In genomic region chr4:185139736-185140135, GRCh38 we compare ENCODE assay signal across 20 cellular contexts.
"Had no signal": no experiment of that assay in that cellular context is flagged by ENCODE, and none has a peak within 500 bp of the region (broad histone marks: within the 10 kb centered on the region; RNA-seq: fewer than 3 reads in every experiment).

No MANE protein-coding gene starts in this region.

- H3K27ac ChIP-seq: adrenal gland, ascending aorta, brain microvascular endothelial cell, coronary artery, hepatocyte, left lung, parathyroid adenoma had no signal

- H3K9me3 ChIP-seq: adrenal gland, ascending aorta, left lung, thoracic aorta had no signal

- H3K4me3 ChIP-seq: adrenal gland, ascending aorta, coronary artery, hepatocyte, left lung, thoracic aorta had no signal

- H3K36me3 ChIP-seq: adrenal gland, ascending aorta, brain microvascular endothelial cell, left lung, thoracic aorta had no signal

- H3K4me1 ChIP-seq: parathyroid adenoma had no signal

- DNase-seq: activated B cell treated with CpG ODN at 0.5 μM for 24 hours; activated CD4-positive, alpha-beta T cell treated with anti-CD3 and anti-CD28 coated beads for 36 hours; activated CD4-positive, alpha-beta T cell treated with anti-CD3 and anti-CD28 coated beads, Interleukin-2, amount 50 U/mL, for 48 hours; activated CD8-positive, alpha-beta memory T cell treated with anti-CD3 and anti-CD28 coated beads, Interleukin-2, amount 50 U/mL, for 48 hours; activated naive CD4-positive, alpha-beta T cell; activated T-cell treated with anti-CD3 and anti-CD28 coated beads, Interleukin-2, amount 50 U/mL, for 4 hours; adrenal gland; brain microvascular endothelial cell; immature natural killer cell; left lung; nephron progenitor cell; stimulated activated CD4-positive, alpha-beta T cell treated with anti-CD3 and anti-CD28 coated beads, Interleukin-4, amount 100 ng/mL, for 1 hour; stimulated activated naive CD4-positive, alpha-beta T cell; T1000 had no signal

- H3K27me3 ChIP-seq: adrenal gland, ascending aorta, brain microvascular endothelial cell, hepatocyte had no signal

- ATAC-seq: activated CD4-positive, alpha-beta T cell treated with anti-CD3 and anti-CD28 coated beads for 36 hours; activated T-cell treated with anti-CD3 and anti-CD28 coated beads, Interleukin-2, amount 50 U/mL, for 4 hours; left lung; sciatic nerve had no signal
